ENCODE assay signal across 8 cellular contexts in the genomic region with DNA sequence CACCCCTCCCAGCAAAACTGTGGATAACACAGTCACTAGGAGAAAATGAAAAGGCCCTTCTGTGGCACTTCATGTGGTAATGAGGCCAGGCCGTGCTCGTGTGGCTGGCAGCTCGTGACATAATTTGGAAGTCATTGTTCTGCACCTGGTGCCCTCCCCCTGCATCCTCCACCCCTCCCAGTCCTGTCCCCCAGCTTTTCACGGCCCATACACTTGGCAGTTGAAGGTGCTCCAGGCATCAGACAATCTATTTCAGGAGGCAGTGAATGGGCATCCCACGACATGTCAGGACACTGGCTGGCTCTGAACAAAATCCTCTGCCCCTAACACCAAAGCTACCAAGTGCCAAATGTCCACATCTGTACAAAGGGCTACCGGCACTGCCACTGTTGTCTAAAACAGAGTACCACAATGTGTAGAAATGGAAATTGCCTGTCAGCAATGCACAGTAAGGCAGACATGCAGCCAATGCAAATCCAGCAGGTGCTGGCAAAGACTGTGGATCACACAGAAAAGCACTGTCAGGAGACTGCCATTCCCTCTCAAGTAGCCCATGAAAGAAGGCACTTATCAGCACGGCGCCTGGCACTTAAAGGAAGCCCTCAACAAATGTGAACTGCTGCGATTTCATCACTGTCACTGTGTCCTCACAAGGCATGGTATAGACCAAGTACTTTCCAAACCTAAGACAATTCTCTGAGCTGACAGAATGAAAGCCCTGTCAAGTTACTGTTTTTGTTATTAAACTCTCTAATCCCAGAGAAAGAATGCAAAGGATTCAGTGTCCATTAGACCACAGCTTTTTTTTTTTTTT. TPM values are rescaled to one million over a fixed set of nuclear protein-coding genes. Genes with fewer than 3 reads are reported as not detected.
A peak's percentile ranks its signal among the peaks of the same experiment; 100 is the strongest.
DNase-seq lines count a peak whose midpoint lies in the region; ATAC-seq and TF ChIP-seq lines count a peak whose summit lies in the region.

No MANE protein-coding gene starts in this region.

- peak overlapping the region; percentile 41 for H3K4me3 Mint-ChIP-seq in activated T-helper 1 cell treated with anti-CD3 and anti-CD28 coated beads, Interleukin-12 subunit alpha, Interleukin-12 subunit beta, Interleukin-2, Interleukin-4 antibody, amounts not matched to agents 30 ng/mL and 10 ng/mL and 1 ng/mL, durations not matched to agents 14 hours and 24 hours and 36 hours
- no peak overlapping the region for H3K4me3 Mint-ChIP-seq in progenitor cell of endocrine pancreas (ENCODE audit: low read depth)

- peak; percentile 38 for DNase-seq in COR-L47 (lab: John Stamatoyannopoulos, UW)
- peak; percentile 51 for DNase-seq in GM23248
- DNase-seq in NCI-H2029 (lab: John Stamatoyannopoulos, UW), result peak; percentile 92
- no peak for DNase-seq in activated T-helper 1 cell treated with anti-CD3 and anti-CD28 coated beads, Interleukin-12 subunit alpha, Interleukin-12 subunit beta, Interleukin-2, Interleukin-4 antibody, amounts not matched to agents 30 ng/mL and 10 ng/mL and 1 ng/mL, durations not matched to agents 14 hours and 24 hours and 36 hours (ENCODE audit: low spot score)
- peak; percentile 27 to 89 (median 72) for DNase-seq in head of caudate nucleus
- no peak for DNase-seq in progenitor cell of endocrine pancreas (ENCODE audit: low spot score, unreplicated experiment)
- no peak for DNase-seq in activated effector memory CD4-positive, alpha-beta T cell treated with Interleukin-2 at 50 U/mL for 16 hours

- peaks cover 22% of the 10 kb centered on the region for H3K36me3 ChIP-seq in GM23248 (ENCODE audit: low read depth)

- no peak for TF ChIP-seq CTCF in progenitor cell of endocrine pancreas (IDR thresholded peaks at IDR 0.05; ENCODE audit: unreplicated experiment)

- peaks cover 86% of the 10 kb centered on the region for H3K4me1 ChIP-seq in GM23248 (ENCODE audit: insufficient read depth)

- H3K4me1 Mint-ChIP-seq in activated T-helper 1 cell treated with anti-CD3 and anti-CD28 coated beads, Interleukin-12 subunit alpha, Interleukin-12 subunit beta, Interleukin-2, Interleukin-4 antibody, amounts not matched to agents 30 ng/mL and 10 ng/mL and 1 ng/mL, durations not matched to agents 14 hours and 24 hours and 36 hours (ENCODE audit: low read depth), result peaks cover 71% of the 10 kb centered on the region
- peaks cover 33% of the 10 kb centered on the region for H3K4me1 Mint-ChIP-seq in progenitor cell of endocrine pancreas (ENCODE audit: low read depth)

- in situ Hi-C loops in GM23248 (cut with MboI), result no loop called here

- peaks cover 92% of the 10 kb centered on the region for H3K79me2 ChIP-seq in GM23248 (ENCODE audit: insufficient read depth)

- WGBS in GM23248 (ENCODE audit: low coverage in 1 of 2, low lambda C conversion rate in 2 of 2, missing lambda C conversion rate in 2 of 2), 2 experiments, result 19 to 24% methylated on average over 9 of the region's 9 CpGs

- peaks cover 8% of the 10 kb centered on the region for H3K36me3 Mint-ChIP-seq in activated T-helper 1 cell treated with anti-CD3 and anti-CD28 coated beads, Interleukin-12 subunit alpha, Interleukin-12 subunit beta, Interleukin-2, Interleukin-4 antibody, amounts not matched to agents 30 ng/mL and 10 ng/mL and 1 ng/mL, durations not matched to agents 14 hours and 24 hours and 36 hours (ENCODE audit: low read depth)
- H3K36me3 Mint-ChIP-seq in progenitor cell of endocrine pancreas (ENCODE audit: insufficient read depth), result peaks cover 2% of the 10 kb centered on the region

- no peaks in the 10 kb centered on the region for H3K27me3 Mint-ChIP-seq in activated T-helper 1 cell treated with anti-CD3 and anti-CD28 coated beads, Interleukin-12 subunit alpha, Interleukin-12 subunit beta, Interleukin-2, Interleukin-4 antibody, amounts not matched to agents 30 ng/mL and 10 ng/mL and 1 ng/mL, durations not matched to agents 14 hours and 24 hours and 36 hours (ENCODE audit: insufficient read depth)
- H3K27me3 Mint-ChIP-seq in progenitor cell of endocrine pancreas, result no peaks in the 10 kb centered on the region

- H4K20me1 ChIP-seq in GM23248 (ENCODE audit: insufficient read depth), result no peaks in the 10 kb centered on the region

- no peaks in the 10 kb centered on the region for H3K9me3 Mint-ChIP-seq in activated T-helper 1 cell treated with anti-CD3 and anti-CD28 coated beads, Interleukin-12 subunit alpha, Interleukin-12 subunit beta, Interleukin-2, Interleukin-4 antibody, amounts not matched to agents 30 ng/mL and 10 ng/mL and 1 ng/mL, durations not matched to agents 14 hours and 24 hours and 36 hours
- H3K9me3 Mint-ChIP-seq in progenitor cell of endocrine pancreas (ENCODE audit: low read depth), result no peaks in the 10 kb centered on the region

- no peak overlapping the region for H2AFZ ChIP-seq in GM23248

- H3K9me2 ChIP-seq in GM23248 (ENCODE audit: insufficient read depth), result no peaks in the 10 kb centered on the region

- peak overlapping the region; percentile 31 for H3K4me2 ChIP-seq in GM23248 (ENCODE audit: unreplicated experiment)

- H3K27me3 ChIP-seq in GM23248 (replicated peaks; ENCODE audit: insufficient read depth), result no peaks in the 10 kb centered on the region

- H3K4me3 ChIP-seq in GM23248, result 0 out of 2 replicates have a peak overlapping the region, but pooled peaks have one; percentile 14

- peak overlapping the region; percentile 99 for H3K27ac ChIP-seq in GM23248

- intact Hi-C loops in activated T-helper 1 cell treated with anti-CD3 and anti-CD28 coated beads, Interleukin-12 subunit alpha, Interleukin-12 subunit beta, Interleukin-2, Interleukin-4 antibody, amounts not matched to agents 30 ng/mL and 10 ng/mL and 1 ng/mL, durations not matched to agents 14 hours and 24 hours and 36 hours (cut with micrococcal nuclease), result loop anchor here (1.0 to 5.0 kb wide), 5 partner anchors 28 to 167 kb away; no protein-coding TSS in a partner anchor
- intact Hi-C loops in head of caudate nucleus (cut with DNase I), result loop anchor here (2.0 kb wide), 1 partner anchor 39 kb away; a partner anchor contains a TSS

- peak overlapping the region; percentile 70 for H3K9ac ChIP-seq in GM23248

- peaks cover 87% of the 10 kb centered on the region for H3F3A ChIP-seq in GM23248 (ENCODE audit: insufficient read depth)

- peak overlapping the region; percentile 95 for H3K27ac Mint-ChIP-seq in activated T-helper 1 cell treated with anti-CD3 and anti-CD28 coated beads, Interleukin-12 subunit alpha, Interleukin-12 subunit beta, Interleukin-2, Interleukin-4 antibody, amounts not matched to agents 30 ng/mL and 10 ng/mL and 1 ng/mL, durations not matched to agents 14 hours and 24 hours and 36 hours
- peak overlapping the region; percentile 89 for H3K27ac Mint-ChIP-seq in progenitor cell of endocrine pancreas

- no peak for ATAC-seq in GM21717 (IDR thresholded peaks at IDR 0.05; ENCODE audit: unreplicated experiment)

- H3K9me3 ChIP-seq in GM23248 (ENCODE audit: low read depth), result no peaks in the 10 kb centered on the region

RNA-seq across cellular contexts. Expression of a gene that starts 39.1 kb away (rescaled TPM):
- total RNA-seq in GM23248 (2014; rRNA removed; shearing (Covaris generic)), result 170 and 172 TPM in 2 replicates
- 401 and 403 TPM in 2 replicates for polyA plus RNA-seq in GM23248 (2016; fragmentation: Nextera tagmentation; extraction: Ambion mirVana)
- 46.1 and 49.7 TPM in 2 replicates for total RNA-seq in activated T-helper 1 cell treated with anti-CD3 and anti-CD28 coated beads, Interleukin-12 subunit alpha, Interleukin-12 subunit beta, Interleukin-2, Interleukin-4 antibody, amounts not matched to agents 30 ng/mL and 10 ng/mL and 1 ng/mL, durations not matched to agents 14 hours and 24 hours and 36 hours
- 68.3 and 85.5 TPM in 2 replicates for total RNA-seq in progenitor cell of endocrine pancreas

RNA-seq across cellular contexts. Expression of a gene that starts 58.5 kb away (rescaled TPM):
- 4.4 and 6.1 TPM in 2 replicates for total RNA-seq in GM23248 (2014; rRNA removed; shearing (Covaris generic))
- 6.2 and 6.7 TPM in 2 replicates for polyA plus RNA-seq in GM23248 (2016; fragmentation: Nextera tagmentation; extraction: Ambion mirVana)
- total RNA-seq in activated T-helper 1 cell treated with anti-CD3 and anti-CD28 coated beads, Interleukin-12 subunit alpha, Interleukin-12 subunit beta, Interleukin-2, Interleukin-4 antibody, amounts not matched to agents 30 ng/mL and 10 ng/mL and 1 ng/mL, durations not matched to agents 14 hours and 24 hours and 36 hours, result 51.9 and 53.5 TPM in 2 replicates
- total RNA-seq in progenitor cell of endocrine pancreas, result not detected in 2 replicates

Comparison
In these comparisons a context has a peak if more than half of its experiments do, and no peak if none do; other contexts are left out.
1. DNase-seq: peak in COR-L47 (single experiment), GM23248 (single experiment), NCI-H2029 (single experiment) and head of caudate nucleus (42 of 42); none in activated T-helper 1 cell treated with anti-CD3 and anti-CD28 coated beads, Interleukin-12 subunit alpha, Interleukin-12 subunit beta, Interleukin-2, Interleukin-4 antibody, amounts not matched to agents 30 ng/mL and 10 ng/mL and 1 ng/mL, durations not matched to agents 14 hours and 24 hours and 36 hours (single experiment), progenitor cell of endocrine pancreas (single experiment) and activated effector memory CD4-positive, alpha-beta T cell treated with Interleukin-2 at 50 U/mL for 16 hours (single experiment).